Comparison of ENCODE assay signal across 16 cellular contexts in genomic region chr10:66836057-66836456, GRCh38.
DNase-seq lines count a peak whose midpoint lies in the region; TF ChIP-seq lines count a peak whose summit lies in the region.
"Had no signal": no experiment of that assay in that cellular context is flagged by ENCODE, and none has a peak within 500 bp of the region (broad histone marks: within the 10 kb centered on the region; RNA-seq: fewer than 3 reads in every experiment).

No MANE protein-coding gene starts in this region.

- no TSS peak for BruUV-seq in Caco-2 (replicated peaks; lab: Mats Ljungman, UMichigan)

- no peak overlapping the region for H3K4me3 Mint-ChIP-seq in Caco-2 (ENCODE audit: unreplicated experiment)
- H3K4me3 Mint-ChIP-seq: CD4-positive, CD25-positive, alpha-beta regulatory T cell; naive B cell had no signal

- no peak overlapping the region for H2BK120ac ChIP-seq in mesenchymal stem cell (ENCODE audit: low read depth, low read length)

- CTCF ChIA-PET in Caco-2 (lab: Charles Lee): no interaction called here

- intact Hi-C loops in Caco-2 (cut with micrococcal nuclease; ENCODE audit: unreplicated experiment): no loop called here

- H3K4me1 Mint-ChIP-seq in Caco-2 (ENCODE audit: low read depth, unreplicated experiment): no peaks in the 10 kb centered on the region
- H3K4me1 Mint-ChIP-seq: CD4-positive, CD25-positive, alpha-beta regulatory T cell; naive B cell had no signal

- H3K27ac ChIP-seq in brain microvascular endothelial cell (peak overlapping the region; percentile 1), mesenchymal stem cell (ENCODE audit: low read length, poor library complexity, severe bottlenecking) (peak overlapping the region; percentile 49)
- H3K27ac ChIP-seq: KMS-11, spleen had no signal

- no peak overlapping the region for H3K14ac ChIP-seq in mesenchymal stem cell (ENCODE audit: low read length in 2 of 2)

- no peak overlapping the region for H2AK5ac ChIP-seq in mesenchymal stem cell (ENCODE audit: low read length, severe bottlenecking)

- no peak overlapping the region for H3K9ac ChIP-seq in mesenchymal stem cell (ENCODE audit: low read length)
- H3K9ac ChIP-seq: KMS-11 had no signal

- no peak overlapping the region for H2BK12ac ChIP-seq in mesenchymal stem cell (ENCODE audit: low read length in 2 of 2)

- POLR2A ChIA-PET in Caco-2 (lab: Charles Lee): no interaction called here

- H2BK15ac ChIP-seq in mesenchymal stem cell (ENCODE audit: low read depth, poor library complexity, severe bottlenecking): no peak overlapping the region

- H4K91ac ChIP-seq in mesenchymal stem cell (ENCODE audit: low read length): no peak overlapping the region

- no peaks in the 10 kb centered on the region for H3K27me3 ChIP-seq in brain microvascular endothelial cell (replicated peaks)
- no peaks in the 10 kb centered on the region for H3K27me3 ChIP-seq in mesenchymal stem cell (ENCODE audit: control insufficient read depth in 1 of 2, insufficient read depth in 1 of 2, low read length in 2 of 2)
- no peaks in the 10 kb centered on the region for H3K27me3 ChIP-seq in Caco-2 (replicated peaks; ENCODE audit: control insufficient read depth, insufficient read depth, low read length)
- H3K27me3 ChIP-seq: spleen had no signal

- no peaks in the 10 kb centered on the region for H3K9me3 ChIP-seq in mesenchymal stem cell (ENCODE audit: control insufficient read depth, low read length)
- H3K9me3 ChIP-seq in Caco-2: no peaks in the 10 kb centered on the region
- H3K9me3 ChIP-seq: spleen had no signal

- no peak overlapping the region for H2BK5ac ChIP-seq in mesenchymal stem cell (ENCODE audit: low read depth, low read length, poor library complexity, severe bottlenecking)

- DNase-seq in DMS53 treated with DMSO at 0.1 percent for 48 hours (lab: John Stamatoyannopoulos, UW; ENCODE audit: unreplicated experiment) (peak; percentile 28), HPDE6-E6E7 (ENCODE audit: extremely low spot score) (peak; percentile 37), brain microvascular endothelial cell (peak; percentile 73), mesenchymal stem cell (peak; percentile 51), Caco-2 (no peak), NCI-H526 treated with DMSO at 0.1 percent for 48 hours (lab: John Stamatoyannopoulos, UW) (no peak), germinal center (ENCODE audit: low spot score) (no peak), DMS 273 (lab: John Stamatoyannopoulos, UW; ENCODE audit: unreplicated experiment) (no peak)
- DNase-seq: activated CD4-positive, CD25-positive, alpha-beta regulatory T cell; CD4-positive, CD25-positive, alpha-beta regulatory T cell; dermis blood vessel endothelial cell; naive B cell; NCI-H2171 treated with DMSO at 0.1 percent for 48 hours; spleen had no signal

- H3K4me3 ChIP-seq in brain microvascular endothelial cell (ENCODE audit: low read depth, low read length) (no peak overlapping the region), mesenchymal stem cell (ENCODE audit: insufficient read depth in 1 of 2, low read depth in 1 of 2, low read length in 2 of 2) (no peak overlapping the region), Caco-2 (ENCODE audit: low read depth, low read length) (no peak overlapping the region)
- H3K4me3 ChIP-seq: GM12878, spleen had no signal

- H3K36me3 Mint-ChIP-seq in Caco-2 (ENCODE audit: insufficient read depth, unreplicated experiment): no peaks in the 10 kb centered on the region
- H3K36me3 Mint-ChIP-seq: CD4-positive, CD25-positive, alpha-beta regulatory T cell; naive B cell had no signal

- H3K79me1 ChIP-seq in mesenchymal stem cell (replicated peaks; ENCODE audit: low read length, poor library complexity, severe bottlenecking): no peaks in the 10 kb centered on the region

- no peak overlapping the region for H3K4me2 ChIP-seq in mesenchymal stem cell (ENCODE audit: low read length, poor library complexity, severe bottlenecking)
- H3K4me2 ChIP-seq: KMS-11 had no signal

- H4K8ac ChIP-seq in mesenchymal stem cell (ENCODE audit: low read length): no peak overlapping the region

- no peaks in the 10 kb centered on the region for H3K9me3 Mint-ChIP-seq in Caco-2 (ENCODE audit: unreplicated experiment)

- H3K27me3 Mint-ChIP-seq in Caco-2 (ENCODE audit: insufficient read depth, unreplicated experiment): no peaks in the 10 kb centered on the region
- H3K27me3 Mint-ChIP-seq: CD4-positive, CD25-positive, alpha-beta regulatory T cell; naive B cell had no signal

- H3K23ac ChIP-seq in mesenchymal stem cell (ENCODE audit: low read length in 2 of 2): no peak overlapping the region

- no peak overlapping the region for H2AFZ ChIP-seq in mesenchymal stem cell (ENCODE audit: low read depth, low read length)

- in situ Hi-C loops in brain microvascular endothelial cell (cut with HindIII; ENCODE audit: low pct_ligation_motif_present, low sequenced_read_pairs): no loop called here

- TF ChIP-seq CTCF in brain microvascular endothelial cell (IDR thresholded peaks at IDR 0.05; ENCODE audit: low read depth, low read length, missing control alignments) (no peak), Caco-2 (IDR thresholded peaks at IDR 0.05; ENCODE audit: insufficient read depth in 1 of 2, low read depth in 1 of 2, low read length in 1 of 2, severe bottlenecking in 1 of 2, unreplicated experiment in 1 of 2) (no peak)

- no peak overlapping the region for H3K4ac ChIP-seq in mesenchymal stem cell (ENCODE audit: low read depth in 1 of 2, low read length in 2 of 2)

- 7% methylated on average over 1 of the region's 1 CpG for WGBS in mesenchymal stem cell

- H3K18ac ChIP-seq in mesenchymal stem cell (ENCODE audit: low read depth in 1 of 2, low read length in 2 of 2): no peak overlapping the region

- H3K4me1 ChIP-seq in mesenchymal stem cell (ENCODE audit: control insufficient read depth, insufficient read depth, low read depth, low read length) (peaks cover 1% of the 10 kb centered on the region), Caco-2 (no peaks in the 10 kb centered on the region)
- H3K4me1 ChIP-seq: spleen had no signal

- H3K27ac Mint-ChIP-seq in Caco-2 (ENCODE audit: unreplicated experiment): no peak overlapping the region
- H3K27ac Mint-ChIP-seq: CD4-positive, CD25-positive, alpha-beta regulatory T cell; naive B cell had no signal

- no peaks in the 10 kb centered on the region for H3K36me3 ChIP-seq in brain microvascular endothelial cell (replicated peaks)
- H3K36me3 ChIP-seq in mesenchymal stem cell (ENCODE audit: control insufficient read depth in 1 of 2, insufficient read depth in 2 of 2, low read depth in 1 of 2, low read length in 2 of 2): no peaks in the 10 kb centered on the region
- no peaks in the 10 kb centered on the region for H3K36me3 ChIP-seq in Caco-2 (ENCODE audit: control insufficient read depth, insufficient read depth, low read length)
- H3K36me3 ChIP-seq: spleen had no signal

Comparison
In these comparisons a context has a peak if more than half of its experiments do, and no peak if none do; other contexts are left out.
1. DNase-seq: peak in DMS53 treated with DMSO at 0.1 percent for 48 hours (single experiment), HPDE6-E6E7 (single experiment), brain microvascular endothelial cell (single experiment) and mesenchymal stem cell (single experiment); none in Caco-2 (0 of 2), NCI-H526 treated with DMSO at 0.1 percent for 48 hours (single experiment), germinal center (single experiment) and DMS 273 (single experiment).